ENCODE assay signal across 11 cellular contexts in genomic region chr11:451738-452137, GRCh38. TPM values are rescaled to one million over a fixed set of nuclear protein-coding genes. Genes with fewer than 3 reads are reported as not detected.
DNase-seq lines count a peak whose midpoint lies in the region; ATAC-seq, FAIRE-seq and TF ChIP-seq lines count a peak whose summit lies in the region.
"Had no signal": no experiment of that assay in that cellular context is flagged by ENCODE, and none has a peak within 500 bp of the region (broad histone marks: within the 10 kb centered on the region; RNA-seq: fewer than 3 reads in every experiment).

No MANE protein-coding gene starts in this region.

- peaks cover 8% of the 10 kb centered on the region for H3K36me3 ChIP-seq in GM06990 (ENCODE audit: control insufficient read depth, insufficient read depth, low read length)

- no peak for ATAC-seq in GM19324 (IDR thresholded peaks at IDR 0.05; ENCODE audit: low FRiP score, unreplicated experiment)
- ATAC-seq: mucosa of descending colon had no signal

- H3K4me3 ChIP-seq in GM06990 (replicated peaks; ENCODE audit: low read depth, low read length) (no peak overlapping the region), epithelial cell of proximal tubule (ENCODE audit: low read depth, low read length) (peak overlapping the region; percentile 80), skeletal muscle cell (ENCODE audit: low read depth, low read length) (peak overlapping the region; percentile 91)
- H3K4me3 ChIP-seq: mucosa of descending colon had no signal

- no peak for FAIRE-seq in HTR-8/SVneo (lab: Jason Lieb, UNC)
- FAIRE-seq: colon had no signal

- POLR2A ChIA-PET in RWPE1 (lab: Yijun Ruan, JAX; ENCODE audit: low non-redundant PET), result interaction anchor here (0.8 to 0.9 kb wide), 2 partner anchors 9 to 58 kb away, joined by 3 to 6 read pairs; no protein-coding TSS in a partner anchor

- TF ChIP-seq CTCF in GM06990 (IDR thresholded peaks at IDR 0.05; ENCODE audit: insufficient read depth, low read length, poor library complexity, severe bottlenecking) (no peak), RWPE1 (conservative IDR thresholded peaks at IDR 0.05; ENCODE audit: low read depth) (no peak), epithelial cell of proximal tubule (conservative IDR thresholded peaks at IDR 0.05; ENCODE audit: low read depth, low read length) (no peak)

- H3K27ac ChIP-seq in RWPE1, result peak overlapping the region; percentile 92

- CTCF ChIA-PET in RWPE1 (lab: Yijun Ruan, JAX), result interaction anchor here (0.6 to 1.0 kb wide), 3 partner anchors 11 to 228 kb away, joined by 3 to 4 read pairs (median 3); no protein-coding TSS in a partner anchor

- H3K27me3 ChIP-seq in GM06990 (replicated peaks; ENCODE audit: control insufficient read depth, insufficient read depth, low read length), result no peaks in the 10 kb centered on the region

- peak; percentile 14 for DNase-seq in GM06990 (ENCODE audit: extremely low read depth, insufficient read length)
- DNase-seq in RWPE1 (ENCODE audit: low spot score), result no peak
- DNase-seq in epithelial cell of proximal tubule (ENCODE audit: low read depth), result no peak
- DNase-seq in skeletal muscle cell (ENCODE audit: low read depth), result no peak
- no peak for DNase-seq in HTR-8/SVneo (ENCODE audit: insufficient read length, low spot score)
- DNase-seq in NCI-H2029 (lab: John Stamatoyannopoulos, UW), result no peak
- no peak for DNase-seq in NCI-H146 treated with DMSO at 0.1 percent for 48 hours (lab: John Stamatoyannopoulos, UW; ENCODE audit: unreplicated experiment)
- DNase-seq: HCEC 1CT had no signal

RNA-seq across cellular contexts. Expression of gene PTDSS2, which starts 1.7 kb away (rescaled TPM):
- total RNA-seq in epithelial cell of proximal tubule, result 53.4 and 66.1 TPM in 2 replicates

RNA-seq across cellular contexts. Expression of gene ANO9, which starts 9.9 kb away (rescaled TPM):
- 7.7 and 20.1 TPM in 2 replicates for total RNA-seq in epithelial cell of proximal tubule

RNA-seq across cellular contexts. Expression of gene SIGIRR, which starts 36.9 kb away (rescaled TPM):
- 52.9 and 83.9 TPM in 2 replicates for total RNA-seq in epithelial cell of proximal tubule

RNA-seq across cellular contexts. Expression of gene RNH1, which starts 55.3 kb away (rescaled TPM):
- 163 and 204 TPM in 2 replicates for total RNA-seq in epithelial cell of proximal tubule

RNA-seq across cellular contexts. Expression of gene PKP3, which starts 57.7 kb away (rescaled TPM):
- total RNA-seq in epithelial cell of proximal tubule, result 20.6 and 30.7 TPM in 2 replicates
